1 cellular context compared by ENCODE assay signal in the genomic region with DNA sequence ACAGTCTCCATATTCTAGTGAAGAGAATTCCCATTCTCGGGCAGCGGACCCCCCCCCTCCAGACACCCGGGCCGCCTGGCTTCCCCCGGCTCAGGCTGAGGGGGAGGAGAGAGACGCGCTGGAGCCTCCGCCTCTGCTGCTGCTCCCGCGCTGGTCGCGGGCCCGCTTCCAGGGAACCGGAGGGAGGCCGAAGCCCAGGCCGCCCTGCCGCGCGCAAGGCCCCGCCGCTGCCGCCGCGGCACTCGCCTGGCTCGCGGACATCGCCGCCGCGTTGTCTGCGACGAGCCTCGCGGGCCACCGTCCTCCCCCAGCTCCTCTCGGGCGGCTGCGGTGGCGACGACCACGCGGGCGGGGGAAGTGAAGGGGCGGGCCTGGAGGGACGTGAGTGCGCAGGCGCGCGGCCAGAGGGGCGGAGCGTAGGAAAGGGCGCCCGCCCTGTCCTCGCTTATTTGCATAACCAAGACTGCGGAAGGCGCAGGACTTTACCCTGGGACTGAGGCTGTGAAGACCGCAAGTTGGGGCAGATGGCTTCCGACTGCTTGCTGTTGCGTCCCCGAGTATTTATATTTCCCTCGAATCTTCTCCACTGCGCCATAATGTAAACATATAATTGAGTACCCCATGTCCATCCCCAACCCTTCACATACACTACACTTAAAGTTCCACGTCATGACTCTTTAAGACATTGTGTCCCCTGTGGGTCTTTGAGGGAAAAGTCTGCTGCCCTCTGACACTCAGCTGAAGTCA.
A peak's percentile ranks its signal among the peaks of the same experiment; 100 is the strongest.
TF ChIP-seq lines count a peak whose summit lies in the region.

A gene with protein sequence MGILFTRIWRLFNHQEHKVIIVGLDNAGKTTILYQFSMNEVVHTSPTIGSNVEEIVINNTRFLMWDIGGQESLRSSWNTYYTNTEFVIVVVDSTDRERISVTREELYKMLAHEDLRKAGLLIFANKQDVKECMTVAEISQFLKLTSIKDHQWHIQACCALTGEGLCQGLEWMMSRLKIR (minus strand): TSS at position 279 of the 747 bp plus-strand sequence. CDS start 245 bp downstream, at position 34.

TF ChIP-seq in K562, 482 proteins besides CTCF, POLR2A, EP300 and RAD21 (continued from another document and continues in another):
- TF ChIP-seq, protein P1, sequence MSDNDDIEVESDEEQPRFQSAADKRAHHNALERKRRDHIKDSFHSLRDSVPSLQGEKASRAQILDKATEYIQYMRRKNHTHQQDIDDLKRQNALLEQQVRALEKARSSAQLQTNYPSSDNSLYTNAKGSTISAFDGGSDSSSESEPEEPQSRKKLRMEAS (CRISPR knock-in tag; IDR thresholded peaks at IDR 0.05): peak; percentile 84
- no peak for TF ChIP-seq SRSF7 (optimal IDR thresholded peaks at IDR 0.05; ENCODE audit: low read depth, low read length)
- TF ChIP-seq LEF1 (IDR thresholded peaks at IDR 0.05): peak; percentile 61; the same call in 1 of the 2 replicates
- peak; percentile 94; the same call in 1 of the 2 replicates for TF ChIP-seq POLR2AphosphoS5 (IDR thresholded peaks at IDR 0.05; ENCODE audit: control insufficient read depth, insufficient read depth, low read depth, low read length)
- TF ChIP-seq MEIS2 (IDR thresholded peaks at IDR 0.05; ENCODE audit: partially characterized antibody): peak; percentile 88
- peak; percentile 61 for TF ChIP-seq HNRNPLL (IDR thresholded peaks at IDR 0.05; ENCODE audit: low read depth, low read length, poor library complexity, severe bottlenecking)
- no peak for TF ChIP-seq ESRRB (CRISPR knock-in tag; IDR thresholded peaks at IDR 0.05; ENCODE audit: borderline replicate concordance)
- TF ChIP-seq XRCC4 (IDR thresholded peaks at IDR 0.05; ENCODE audit: extremely low read depth, insufficient read depth, insufficient read length): no peak
- TF ChIP-seq, protein P2, sequence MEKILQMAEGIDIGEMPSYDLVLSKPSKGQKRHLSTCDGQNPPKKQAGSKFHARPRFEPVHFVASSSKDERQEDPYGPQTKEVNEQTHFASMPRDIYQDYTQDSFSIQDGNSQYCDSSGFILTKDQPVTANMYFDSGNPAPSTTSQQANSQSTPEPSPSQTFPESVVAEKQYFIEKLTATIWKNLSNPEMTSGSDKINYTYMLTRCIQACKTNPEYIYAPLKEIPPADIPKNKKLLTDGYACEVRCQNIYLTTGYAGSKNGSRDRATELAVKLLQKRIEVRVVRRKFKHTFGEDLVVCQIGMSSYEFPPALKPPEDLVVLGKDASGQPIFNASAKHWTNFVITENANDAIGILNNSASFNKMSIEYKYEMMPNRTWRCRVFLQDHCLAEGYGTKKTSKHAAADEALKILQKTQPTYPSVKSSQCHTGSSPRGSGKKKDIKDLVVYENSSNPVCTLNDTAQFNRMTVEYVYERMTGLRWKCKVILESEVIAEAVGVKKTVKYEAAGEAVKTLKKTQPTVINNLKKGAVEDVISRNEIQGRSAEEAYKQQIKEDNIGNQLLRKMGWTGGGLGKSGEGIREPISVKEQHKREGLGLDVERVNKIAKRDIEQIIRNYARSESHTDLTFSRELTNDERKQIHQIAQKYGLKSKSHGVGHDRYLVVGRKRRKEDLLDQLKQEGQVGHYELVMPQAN (IDR thresholded peaks at IDR 0.05; ENCODE audit: borderline replicate concordance): peak; percentile 39; the same call in 1 of the 2 replicates
- TF ChIP-seq MAZ (CRISPR knock-in tag; conservative IDR thresholded peaks at IDR 0.05 in 1 of 2, IDR thresholded peaks at IDR 0.05 in 1 of 2): peak; percentile 97 to 98
- no peak for TF ChIP-seq CBX5 (IDR thresholded peaks at IDR 0.05; ENCODE audit: borderline replicate concordance, low read depth)
- no peak for TF ChIP-seq ZNF143 (CRISPR knock-in tag; IDR thresholded peaks at IDR 0.05)
- TF ChIP-seq RFX7 (CRISPR knock-in tag; IDR thresholded peaks at IDR 0.05): no peak
- TF ChIP-seq CC2D1A (IDR thresholded peaks at IDR 0.05): no peak
- peak; percentile 96 for TF ChIP-seq POLR2H (tag; IDR thresholded peaks at IDR 0.05; ENCODE audit: low read depth)
- TF ChIP-seq RB1 (IDR thresholded peaks at IDR 0.05; ENCODE audit: low read depth): peak; percentile 88
- TF ChIP-seq, protein P3, sequence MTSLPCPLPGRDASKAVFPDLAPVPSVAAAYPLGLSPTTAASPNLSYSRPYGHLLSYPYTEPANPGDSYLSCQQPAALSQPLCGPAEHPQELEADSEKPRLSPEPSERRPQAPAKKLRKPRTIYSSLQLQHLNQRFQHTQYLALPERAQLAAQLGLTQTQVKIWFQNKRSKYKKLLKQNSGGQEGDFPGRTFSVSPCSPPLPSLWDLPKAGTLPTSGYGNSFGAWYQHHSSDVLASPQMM (CRISPR knock-in tag; IDR thresholded peaks at IDR 0.05): no peak
- 0 out of 2 replicates have a peak, but pooled peaks have one; percentile 21 for TF ChIP-seq ZNF75A (CRISPR knock-in tag; IDR thresholded peaks at IDR 0.05)
- TF ChIP-seq ATF7 (IDR thresholded peaks at IDR 0.05): peak; percentile 82
- TF ChIP-seq GABPA (tag; conservative IDR thresholded peaks at IDR 0.05; ENCODE audit: low read depth): peak; percentile 35; the same call in 1 of the 2 replicates
- no peak for TF ChIP-seq PHTF2 (CRISPR knock-in tag; IDR thresholded peaks at IDR 0.05)
- TF ChIP-seq, protein P4, sequence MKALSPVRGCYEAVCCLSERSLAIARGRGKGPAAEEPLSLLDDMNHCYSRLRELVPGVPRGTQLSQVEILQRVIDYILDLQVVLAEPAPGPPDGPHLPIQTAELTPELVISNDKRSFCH (CRISPR knock-in tag; IDR thresholded peaks at IDR 0.05): no peak
- TF ChIP-seq, protein P4 (tag; IDR thresholded peaks at IDR 0.05): 0 out of 2 replicates have a peak, but pooled peaks have one; percentile 13
- peak; percentile 87 for TF ChIP-seq CCNT2 (IDR thresholded peaks at IDR 0.05; ENCODE audit: borderline replicate concordance, extremely low read depth, insufficient read length, low read depth, low read length)
- peak in 1 of 2 experiments; percentile 39; a peak in 2 of 4 replicates for TF ChIP-seq KDM4B (IDR thresholded peaks at IDR 0.05; ENCODE audit: borderline replicate concordance in 2 of 2, low read depth in 1 of 2)
- TF ChIP-seq, protein P5, sequence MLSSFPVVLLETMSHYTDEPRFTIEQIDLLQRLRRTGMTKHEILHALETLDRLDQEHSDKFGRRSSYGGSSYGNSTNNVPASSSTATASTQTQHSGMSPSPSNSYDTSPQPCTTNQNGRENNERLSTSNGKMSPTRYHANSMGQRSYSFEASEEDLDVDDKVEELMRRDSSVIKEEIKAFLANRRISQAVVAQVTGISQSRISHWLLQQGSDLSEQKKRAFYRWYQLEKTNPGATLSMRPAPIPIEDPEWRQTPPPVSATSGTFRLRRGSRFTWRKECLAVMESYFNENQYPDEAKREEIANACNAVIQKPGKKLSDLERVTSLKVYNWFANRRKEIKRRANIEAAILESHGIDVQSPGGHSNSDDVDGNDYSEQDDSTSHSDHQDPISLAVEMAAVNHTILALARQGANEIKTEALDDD (IDR thresholded peaks at IDR 0.05): peak; percentile 76; the same call in 1 of the 2 replicates
- TF ChIP-seq, protein P6, sequence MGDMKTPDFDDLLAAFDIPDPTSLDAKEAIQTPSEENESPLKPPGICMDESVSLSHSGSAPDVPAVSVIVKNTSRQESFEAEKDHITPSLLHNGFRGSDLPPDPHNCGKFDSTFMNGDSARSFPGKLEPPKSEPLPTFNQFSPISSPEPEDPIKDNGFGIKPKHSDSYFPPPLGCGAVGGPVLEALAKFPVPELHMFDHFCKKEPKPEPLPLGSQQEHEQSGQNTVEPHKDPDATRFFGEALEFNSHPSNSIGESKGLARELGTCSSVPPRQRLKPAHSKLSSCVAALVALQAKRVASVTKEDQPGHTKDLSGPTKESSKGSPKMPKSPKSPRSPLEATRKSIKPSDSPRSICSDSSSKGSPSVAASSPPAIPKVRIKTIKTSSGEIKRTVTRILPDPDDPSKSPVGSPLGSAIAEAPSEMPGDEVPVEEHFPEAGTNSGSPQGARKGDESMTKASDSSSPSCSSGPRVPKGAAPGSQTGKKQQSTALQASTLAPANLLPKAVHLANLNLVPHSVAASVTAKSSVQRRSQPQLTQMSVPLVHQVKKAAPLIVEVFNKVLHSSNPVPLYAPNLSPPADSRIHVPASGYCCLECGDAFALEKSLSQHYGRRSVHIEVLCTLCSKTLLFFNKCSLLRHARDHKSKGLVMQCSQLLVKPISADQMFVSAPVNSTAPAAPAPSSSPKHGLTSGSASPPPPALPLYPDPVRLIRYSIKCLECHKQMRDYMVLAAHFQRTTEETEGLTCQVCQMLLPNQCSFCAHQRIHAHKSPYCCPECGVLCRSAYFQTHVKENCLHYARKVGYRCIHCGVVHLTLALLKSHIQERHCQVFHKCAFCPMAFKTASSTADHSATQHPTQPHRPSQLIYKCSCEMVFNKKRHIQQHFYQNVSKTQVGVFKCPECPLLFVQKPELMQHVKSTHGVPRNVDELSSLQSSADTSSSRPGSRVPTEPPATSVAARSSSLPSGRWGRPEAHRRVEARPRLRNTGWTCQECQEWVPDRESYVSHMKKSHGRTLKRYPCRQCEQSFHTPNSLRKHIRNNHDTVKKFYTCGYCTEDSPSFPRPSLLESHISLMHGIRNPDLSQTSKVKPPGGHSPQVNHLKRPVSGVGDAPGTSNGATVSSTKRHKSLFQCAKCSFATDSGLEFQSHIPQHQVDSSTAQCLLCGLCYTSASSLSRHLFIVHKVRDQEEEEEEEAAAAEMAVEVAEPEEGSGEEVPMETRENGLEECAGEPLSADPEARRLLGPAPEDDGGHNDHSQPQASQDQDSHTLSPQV (IDR thresholded peaks at IDR 0.05): peak; percentile 26
- TF ChIP-seq TEAD2 (tag; IDR thresholded peaks at IDR 0.05): peak; percentile 45; the same call in 1 of the 2 replicates
- no peak for TF ChIP-seq FOXM1 (IDR thresholded peaks at IDR 0.05; ENCODE audit: low read depth)
- TF ChIP-seq FOXM1 (CRISPR knock-in tag; IDR thresholded peaks at IDR 0.05; ENCODE audit: low read depth): peak; percentile 94; the same call in 1 of the 2 replicates
- peak; percentile 83; the same call in 1 of the 2 replicates for TF ChIP-seq ZC3H8 (IDR thresholded peaks at IDR 0.05)
- TF ChIP-seq NCOA6 (IDR thresholded peaks at IDR 0.05): no peak
- TF ChIP-seq ZFP36 (IDR thresholded peaks at IDR 0.05; ENCODE audit: low read depth, low read length, partially characterized antibody): peak; percentile 26
- no peak for TF ChIP-seq KDM1A (IDR thresholded peaks at IDR 0.05)
- TF ChIP-seq TAF7 (tag; IDR thresholded peaks at IDR 0.05): peak; percentile 75
- TF ChIP-seq ZEB2 (IDR thresholded peaks at IDR 0.05): peak; percentile 38; the same call in 1 of the 2 replicates
- no peak; the same call in 1 of the 2 replicates for TF ChIP-seq KDM2B (CRISPR knock-in tag; IDR thresholded peaks at IDR 0.05)
- TF ChIP-seq EHMT2 (IDR thresholded peaks at IDR 0.05): peak; percentile 79
- TF ChIP-seq, protein P7, sequence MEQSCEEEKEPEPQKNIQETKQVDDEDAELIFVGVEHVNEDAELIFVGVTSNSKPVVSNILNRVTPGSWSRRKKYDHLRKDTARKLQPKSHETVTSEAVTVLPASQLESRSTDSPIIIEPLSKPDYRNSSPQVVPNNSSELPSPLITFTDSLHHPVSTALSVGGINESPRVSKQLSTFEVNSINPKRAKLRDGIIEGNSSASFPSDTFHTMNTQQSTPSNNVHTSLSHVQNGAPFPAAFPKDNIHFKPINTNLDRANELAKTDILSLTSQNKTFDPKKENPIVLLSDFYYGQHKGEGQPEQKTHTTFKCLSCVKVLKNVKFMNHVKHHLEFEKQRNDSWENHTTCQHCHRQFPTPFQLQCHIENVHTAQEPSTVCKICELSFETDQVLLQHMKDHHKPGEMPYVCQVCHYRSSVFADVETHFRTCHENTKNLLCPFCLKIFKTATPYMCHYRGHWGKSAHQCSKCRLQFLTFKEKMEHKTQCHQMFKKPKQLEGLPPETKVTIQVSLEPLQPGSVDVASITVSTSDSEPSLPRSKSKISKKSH (CRISPR knock-in tag; IDR thresholded peaks at IDR 0.05): no peak
- TF ChIP-seq, protein P8, sequence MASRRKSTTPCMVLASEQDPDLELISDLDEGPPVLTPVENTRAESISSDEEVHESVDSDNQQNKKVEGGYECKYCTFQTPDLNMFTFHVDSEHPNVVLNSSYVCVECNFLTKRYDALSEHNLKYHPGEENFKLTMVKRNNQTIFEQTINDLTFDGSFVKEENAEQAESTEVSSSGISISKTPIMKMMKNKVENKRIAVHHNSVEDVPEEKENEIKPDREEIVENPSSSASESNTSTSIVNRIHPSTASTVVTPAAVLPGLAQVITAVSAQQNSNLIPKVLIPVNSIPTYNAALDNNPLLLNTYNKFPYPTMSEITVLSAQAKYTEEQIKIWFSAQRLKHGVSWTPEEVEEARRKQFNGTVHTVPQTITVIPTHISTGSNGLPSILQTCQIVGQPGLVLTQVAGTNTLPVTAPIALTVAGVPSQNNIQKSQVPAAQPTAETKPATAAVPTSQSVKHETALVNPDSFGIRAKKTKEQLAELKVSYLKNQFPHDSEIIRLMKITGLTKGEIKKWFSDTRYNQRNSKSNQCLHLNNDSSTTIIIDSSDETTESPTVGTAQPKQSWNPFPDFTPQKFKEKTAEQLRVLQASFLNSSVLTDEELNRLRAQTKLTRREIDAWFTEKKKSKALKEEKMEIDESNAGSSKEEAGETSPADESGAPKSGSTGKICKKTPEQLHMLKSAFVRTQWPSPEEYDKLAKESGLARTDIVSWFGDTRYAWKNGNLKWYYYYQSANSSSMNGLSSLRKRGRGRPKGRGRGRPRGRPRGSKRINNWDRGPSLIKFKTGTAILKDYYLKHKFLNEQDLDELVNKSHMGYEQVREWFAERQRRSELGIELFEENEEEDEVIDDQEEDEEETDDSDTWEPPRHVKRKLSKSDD (conservative IDR thresholded peaks at IDR 0.05; ENCODE audit: low read length): no peak; the same call in 1 of the 2 replicates
- TF ChIP-seq, protein P9, sequence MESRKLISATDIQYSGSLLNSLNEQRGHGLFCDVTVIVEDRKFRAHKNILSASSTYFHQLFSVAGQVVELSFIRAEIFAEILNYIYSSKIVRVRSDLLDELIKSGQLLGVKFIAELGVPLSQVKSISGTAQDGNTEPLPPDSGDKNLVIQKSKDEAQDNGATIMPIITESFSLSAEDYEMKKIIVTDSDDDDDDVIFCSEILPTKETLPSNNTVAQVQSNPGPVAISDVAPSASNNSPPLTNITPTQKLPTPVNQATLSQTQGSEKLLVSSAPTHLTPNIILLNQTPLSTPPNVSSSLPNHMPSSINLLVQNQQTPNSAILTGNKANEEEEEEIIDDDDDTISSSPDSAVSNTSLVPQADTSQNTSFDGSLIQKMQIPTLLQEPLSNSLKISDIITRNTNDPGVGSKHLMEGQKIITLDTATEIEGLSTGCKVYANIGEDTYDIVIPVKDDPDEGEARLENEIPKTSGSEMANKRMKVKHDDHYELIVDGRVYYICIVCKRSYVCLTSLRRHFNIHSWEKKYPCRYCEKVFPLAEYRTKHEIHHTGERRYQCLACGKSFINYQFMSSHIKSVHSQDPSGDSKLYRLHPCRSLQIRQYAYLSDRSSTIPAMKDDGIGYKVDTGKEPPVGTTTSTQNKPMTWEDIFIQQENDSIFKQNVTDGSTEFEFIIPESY (CRISPR knock-in tag; IDR thresholded peaks at IDR 0.05): peak; percentile 57; the same call in 1 of the 2 replicates
- peak; percentile 96 for TF ChIP-seq SP1 (CRISPR knock-in tag; IDR thresholded peaks at IDR 0.05)
- TF ChIP-seq HDGF (IDR thresholded peaks at IDR 0.05): no peak
- peak; percentile 98 for TF ChIP-seq POLR2B (IDR thresholded peaks at IDR 0.05; ENCODE audit: low read depth, partially characterized antibody)
- TF ChIP-seq KLF10 (CRISPR knock-in tag; IDR thresholded peaks at IDR 0.05): no peak
- peak; percentile 64; the same call in 1 of the 2 replicates for TF ChIP-seq ERF (CRISPR knock-in tag; IDR thresholded peaks at IDR 0.05)
- no peak for TF ChIP-seq ZNF134 (CRISPR knock-in tag; conservative IDR thresholded peaks at IDR 0.05)
- no peak for TF ChIP-seq CBFB (CRISPR knock-in tag; IDR thresholded peaks at IDR 0.05)
